In the genomic region with DNA sequence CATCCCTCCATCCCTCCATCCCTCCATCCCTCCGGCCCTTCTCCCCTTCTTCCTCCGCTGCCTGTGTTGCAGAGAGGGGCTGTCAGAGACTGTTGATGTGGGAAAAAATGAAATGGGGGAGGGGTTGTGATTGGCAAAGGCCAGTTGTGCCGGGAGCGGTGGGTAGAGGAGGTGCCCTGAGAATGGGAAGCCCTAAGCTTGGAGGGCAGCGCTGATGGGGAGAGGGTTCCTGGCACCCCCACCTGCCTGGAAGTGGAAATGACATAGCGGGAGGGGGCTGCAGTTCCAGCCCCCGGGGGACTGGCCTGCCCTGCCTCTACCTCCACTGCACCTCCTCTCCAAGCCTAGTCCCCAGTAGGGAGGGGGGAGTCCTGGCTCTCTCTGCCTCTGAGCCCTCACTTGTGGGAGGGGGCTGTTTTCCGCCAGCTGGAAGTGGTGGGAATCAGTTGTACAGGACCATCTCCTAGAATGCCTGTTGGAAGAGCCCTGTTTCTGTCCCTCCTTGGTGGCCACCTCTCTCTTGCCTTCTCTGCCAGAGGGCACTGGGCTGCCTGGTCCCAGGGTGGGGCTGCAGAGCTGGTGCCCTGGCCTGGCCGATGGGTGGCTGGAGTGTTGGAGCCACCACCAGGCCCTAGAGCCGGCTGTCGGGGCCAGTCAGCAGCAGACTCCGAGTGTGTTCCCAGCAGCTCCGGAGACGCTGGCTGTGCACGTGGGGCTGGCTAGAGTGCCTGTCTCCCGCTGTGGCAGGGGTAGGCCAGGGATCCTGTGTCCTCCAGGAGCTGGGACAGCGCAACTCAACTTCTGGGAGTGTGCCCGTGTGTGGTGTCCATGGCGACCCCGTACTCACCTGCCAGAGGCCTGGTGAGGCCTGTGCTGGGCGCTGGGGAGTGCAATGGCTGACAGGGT, we compare ENCODE assay signal across 1 cellular context.
TF ChIP-seq lines count a peak whose summit lies in the region.

No MANE protein-coding gene starts in this region.

TF ChIP-seq in GM23338, 12 proteins besides CTCF, POLR2A, EP300 and RAD21 (continued from another document):
- TF ChIP-seq, protein P1, sequence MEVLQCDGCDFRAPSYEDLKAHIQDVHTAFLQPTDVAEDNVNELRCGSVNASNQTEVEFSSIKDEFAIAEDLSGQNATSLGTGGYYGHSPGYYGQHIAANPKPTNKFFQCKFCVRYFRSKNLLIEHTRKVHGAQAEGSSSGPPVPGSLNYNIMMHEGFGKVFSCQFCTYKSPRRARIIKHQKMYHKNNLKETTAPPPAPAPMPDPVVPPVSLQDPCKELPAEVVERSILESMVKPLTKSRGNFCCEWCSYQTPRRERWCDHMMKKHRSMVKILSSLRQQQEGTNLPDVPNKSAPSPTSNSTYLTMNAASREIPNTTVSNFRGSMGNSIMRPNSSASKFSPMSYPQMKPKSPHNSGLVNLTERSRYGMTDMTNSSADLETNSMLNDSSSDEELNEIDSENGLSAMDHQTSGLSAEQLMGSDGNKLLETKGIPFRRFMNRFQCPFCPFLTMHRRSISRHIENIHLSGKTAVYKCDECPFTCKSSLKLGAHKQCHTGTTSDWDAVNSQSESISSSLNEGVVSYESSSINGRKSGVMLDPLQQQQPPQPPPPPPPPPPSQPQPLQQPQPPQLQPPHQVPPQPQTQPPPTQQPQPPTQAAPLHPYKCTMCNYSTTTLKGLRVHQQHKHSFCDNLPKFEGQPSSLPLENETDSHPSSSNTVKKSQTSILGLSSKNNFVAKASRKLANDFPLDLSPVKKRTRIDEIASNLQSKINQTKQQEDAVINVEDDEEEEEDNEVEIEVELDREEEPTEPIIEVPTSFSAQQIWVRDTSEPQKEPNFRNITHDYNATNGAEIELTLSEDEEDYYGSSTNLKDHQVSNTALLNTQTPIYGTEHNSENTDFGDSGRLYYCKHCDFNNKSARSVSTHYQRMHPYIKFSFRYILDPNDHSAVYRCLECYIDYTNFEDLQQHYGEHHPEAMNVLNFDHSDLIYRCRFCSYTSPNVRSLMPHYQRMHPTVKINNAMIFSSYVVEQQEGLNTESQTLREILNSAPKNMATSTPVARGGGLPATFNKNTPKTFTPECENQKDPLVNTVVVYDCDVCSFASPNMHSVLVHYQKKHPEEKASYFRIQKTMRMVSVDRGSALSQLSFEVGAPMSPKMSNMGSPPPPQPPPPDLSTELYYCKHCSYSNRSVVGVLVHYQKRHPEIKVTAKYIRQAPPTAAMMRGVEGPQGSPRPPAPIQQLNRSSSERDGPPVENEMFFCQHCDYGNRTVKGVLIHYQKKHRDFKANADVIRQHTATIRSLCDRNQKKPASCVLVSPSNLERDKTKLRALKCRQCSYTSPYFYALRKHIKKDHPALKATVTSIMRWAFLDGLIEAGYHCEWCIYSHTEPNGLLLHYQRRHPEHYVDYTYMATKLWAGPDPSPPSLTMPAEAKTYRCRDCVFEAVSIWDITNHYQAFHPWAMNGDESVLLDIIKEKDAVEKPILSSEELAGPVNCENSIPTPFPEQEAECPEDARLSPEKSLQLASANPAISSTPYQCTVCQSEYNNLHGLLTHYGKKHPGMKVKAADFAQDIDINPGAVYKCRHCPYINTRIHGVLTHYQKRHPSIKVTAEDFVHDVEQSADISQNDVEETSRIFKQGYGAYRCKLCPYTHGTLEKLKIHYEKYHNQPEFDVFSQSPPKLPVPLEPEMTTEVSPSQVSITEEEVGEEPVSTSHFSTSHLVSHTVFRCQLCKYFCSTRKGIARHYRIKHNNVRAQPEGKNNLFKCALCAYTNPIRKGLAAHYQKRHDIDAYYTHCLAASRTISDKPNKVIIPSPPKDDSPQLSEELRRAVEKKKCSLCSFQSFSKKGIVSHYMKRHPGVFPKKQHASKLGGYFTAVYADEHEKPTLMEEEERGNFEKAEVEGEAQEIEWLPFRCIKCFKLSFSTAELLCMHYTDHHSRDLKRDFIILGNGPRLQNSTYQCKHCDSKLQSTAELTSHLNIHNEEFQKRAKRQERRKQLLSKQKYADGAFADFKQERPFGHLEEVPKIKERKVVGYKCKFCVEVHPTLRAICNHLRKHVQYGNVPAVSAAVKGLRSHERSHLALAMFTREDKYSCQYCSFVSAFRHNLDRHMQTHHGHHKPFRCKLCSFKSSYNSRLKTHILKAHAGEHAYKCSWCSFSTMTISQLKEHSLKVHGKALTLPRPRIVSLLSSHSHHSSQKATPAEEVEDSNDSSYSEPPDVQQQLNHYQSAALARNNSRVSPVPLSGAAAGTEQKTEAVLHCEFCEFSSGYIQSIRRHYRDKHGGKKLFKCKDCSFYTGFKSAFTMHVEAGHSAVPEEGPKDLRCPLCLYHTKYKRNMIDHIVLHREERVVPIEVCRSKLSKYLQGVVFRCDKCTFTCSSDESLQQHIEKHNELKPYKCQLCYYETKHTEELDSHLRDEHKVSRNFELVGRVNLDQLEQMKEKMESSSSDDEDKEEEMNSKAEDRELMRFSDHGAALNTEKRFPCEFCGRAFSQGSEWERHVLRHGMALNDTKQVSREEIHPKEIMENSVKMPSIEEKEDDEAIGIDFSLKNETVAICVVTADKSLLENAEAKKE (CRISPR knock-in tag; IDR thresholded peaks at IDR 0.05): no peak
